Comparison of ENCODE assay signal across 8 cellular contexts in the genomic region with DNA sequence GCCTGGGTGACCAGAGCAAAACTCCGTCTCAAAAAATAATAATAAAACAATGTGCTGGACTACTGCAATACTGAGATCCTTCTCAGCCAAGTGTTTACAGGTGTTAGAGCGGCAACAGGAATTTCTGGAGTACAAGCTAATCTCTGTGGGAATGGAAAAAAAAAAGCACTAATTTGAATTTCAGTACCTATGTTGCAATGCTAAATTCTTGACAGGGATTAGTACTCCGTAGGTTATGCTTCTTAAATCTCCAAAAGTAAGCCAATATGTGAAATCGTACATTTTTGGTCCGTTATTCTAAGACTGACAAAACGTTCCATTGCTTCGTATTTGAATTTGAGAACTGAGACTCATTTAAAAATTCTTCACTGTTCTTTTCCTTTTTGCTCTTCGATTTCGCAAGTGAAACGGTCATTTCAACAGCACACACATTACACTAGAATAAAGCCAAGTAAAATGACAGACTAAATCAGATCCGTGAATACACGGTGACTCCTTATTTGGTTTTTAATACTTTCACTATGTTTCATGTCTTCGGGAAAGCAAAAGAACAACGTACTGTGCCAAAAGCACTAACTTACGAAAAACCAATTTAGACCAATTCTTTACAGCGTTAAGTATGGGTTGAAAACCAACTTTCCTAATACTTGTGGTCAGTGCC. TPM values are rescaled to one million over a fixed set of nuclear protein-coding genes. Genes with fewer than 3 reads are reported as not detected.
A peak's percentile ranks its signal among the peaks of the same experiment; 100 is the strongest.
DNase-seq lines count a peak whose midpoint lies in the region; TF ChIP-seq lines count a peak whose summit lies in the region.

No MANE protein-coding gene starts in this region.

- no peaks in the 10 kb centered on the region for H3K9me3 Mint-ChIP-seq in MCF 10A (ENCODE audit: unreplicated experiment)
- no peaks in the 10 kb centered on the region for H3K9me3 Mint-ChIP-seq in mesothelial cell of epicardium

- BruUV-seq in MCF 10A (replicated peaks; lab: Mats Ljungman, UMichigan) = TSS peak; percentile 64

- H3K9me3 ChIP-seq in Loucy (ENCODE audit: insufficient read depth, low read depth, low read length) = no peaks in the 10 kb centered on the region

- DNase-seq in Daoy (ENCODE audit: low read depth) (peak; percentile 6), MCF 10A (ENCODE audit: unreplicated experiment) (peak; percentile 62), mesothelial cell of epicardium (ENCODE audit: low spot score in 2 of 2, unreplicated experiment in 2 of 2) (no peak), NK-92 (lab: John Stamatoyannopoulos, UW; ENCODE audit: unreplicated experiment) (no peak), DMS153 (lab: John Stamatoyannopoulos, UW) (no peak), C1 segment of cervical spinal cord (lab: John Stamatoyannopoulos, UW) (no peak), hippocampal formation (lab: John Stamatoyannopoulos, UW) (no peak)

- POLR2A ChIA-PET in MCF 10A (lab: Yijun Ruan, JAX) = interaction anchor here (0.6 to 12.9 kb wide), 15 partner anchors 9 to 1037 kb away, joined by 3 to 270 read pairs (median 4); a partner anchor contains a TSS

- no peaks in the 10 kb centered on the region for H3K27me3 Mint-ChIP-seq in MCF 10A (ENCODE audit: insufficient read depth, unreplicated experiment)
- no peaks in the 10 kb centered on the region for H3K27me3 Mint-ChIP-seq in mesothelial cell of epicardium (ENCODE audit: low read depth)

- H3F3A ChIP-seq in Loucy (ENCODE audit: low read depth) = no peaks in the 10 kb centered on the region

- H3K79me2 ChIP-seq in Loucy (ENCODE audit: insufficient read depth, low read length) = peaks cover 59% of the 10 kb centered on the region

- H3K4me1 ChIP-seq in Loucy (ENCODE audit: insufficient read depth, low read length, poor library complexity, severe bottlenecking) = peaks cover 49% of the 10 kb centered on the region

- TF ChIP-seq CTCF in Loucy (conservative IDR thresholded peaks at IDR 0.05; ENCODE audit: low read length) (no peak), MCF 10A (IDR thresholded peaks at IDR 0.05; ENCODE audit: unreplicated experiment) (no peak), mesothelial cell of epicardium (IDR thresholded peaks at IDR 0.05; ENCODE audit: unreplicated experiment) (no peak)

- H3K36me3 ChIP-seq in Loucy (ENCODE audit: insufficient read depth, low read length) = no peaks in the 10 kb centered on the region

- H3K9me2 ChIP-seq in Loucy (replicated peaks; ENCODE audit: low read depth, low read length) = no peaks in the 10 kb centered on the region

- H3K27ac Mint-ChIP-seq in MCF 10A (ENCODE audit: low read depth, unreplicated experiment) = peak overlapping the region; percentile 90
- peak overlapping the region; percentile 74 for H3K27ac Mint-ChIP-seq in mesothelial cell of epicardium

- H3K27me3 ChIP-seq in Loucy (ENCODE audit: insufficient read depth, low read length, poor library complexity, severe bottlenecking) = no peaks in the 10 kb centered on the region

- intact Hi-C loops in MCF 10A (cut with micrococcal nuclease) = loop anchor here (1.0 kb wide), 1 partner anchor 68 kb away; no protein-coding TSS in a partner anchor

- H3K4me2 ChIP-seq in Loucy (ENCODE audit: low read depth, low read length, poor library complexity, severe bottlenecking) = peak overlapping the region; percentile 81

- H2AFZ ChIP-seq in Loucy (ENCODE audit: low read length) = no peak overlapping the region

- H4K20me1 ChIP-seq in Loucy (ENCODE audit: insufficient read depth, low read length, poor library complexity, severe bottlenecking) = peaks cover 52% of the 10 kb centered on the region

- peaks cover 27% of the 10 kb centered on the region for H3K4me1 Mint-ChIP-seq in MCF 10A (ENCODE audit: insufficient read depth, unreplicated experiment)
- peaks cover 13% of the 10 kb centered on the region for H3K4me1 Mint-ChIP-seq in mesothelial cell of epicardium

- H3K4me3 Mint-ChIP-seq in MCF 10A (ENCODE audit: unreplicated experiment) = peak overlapping the region; percentile 84
- H3K4me3 Mint-ChIP-seq in mesothelial cell of epicardium = peak overlapping the region; percentile 74

- H3K36me3 Mint-ChIP-seq in MCF 10A (ENCODE audit: insufficient read depth, unreplicated experiment) = peaks cover 24% of the 10 kb centered on the region
- no peaks in the 10 kb centered on the region for H3K36me3 Mint-ChIP-seq in mesothelial cell of epicardium

- H3K9ac ChIP-seq in Loucy (ENCODE audit: low read depth, low read length, poor library complexity, severe bottlenecking) = peak overlapping the region; percentile 95

- peak overlapping the region; percentile 78 for H3K4me3 ChIP-seq in Loucy (ENCODE audit: low read length, poor library complexity, severe bottlenecking)

- CTCF ChIA-PET in MCF 10A (lab: Yijun Ruan, JAX) = interaction anchor here (0.5 to 3.8 kb wide), 13 partner anchors 12 to 276 kb away, joined by 3 to 28 read pairs (median 4); a partner anchor contains a TSS

RNA-seq across cellular contexts. Expression of a gene that starts 1.0 kb away (rescaled TPM):
- total RNA-seq in Daoy (2014; rRNA removed; shearing (Covaris generic)) = 36.3 and 44.4 TPM in 2 replicates
- total RNA-seq in MCF 10A (2022) = 74.0 and 77.1 TPM in 2 replicates
- total RNA-seq in mesothelial cell of epicardium = 19.6 to 21.6 TPM (median 20.0 TPM) in 3 replicates

RNA-seq across cellular contexts. Expression of a gene that starts 11.1 kb away (rescaled TPM):
- 39.0 and 56.5 TPM in 2 replicates for total RNA-seq in Daoy (2014; rRNA removed; shearing (Covaris generic))
- total RNA-seq in MCF 10A (2022) = 95.4 and 129 TPM in 2 replicates
- 92.4 to 93.5 TPM (median 93.2 TPM) in 3 replicates for total RNA-seq in mesothelial cell of epicardium

RNA-seq across cellular contexts. Expression of a gene that starts 56.0 kb away (rescaled TPM):
- total RNA-seq in Daoy (2014; rRNA removed; shearing (Covaris generic)) = 24.3 and 30.3 TPM in 2 replicates
- total RNA-seq in MCF 10A (2022) (3.6 and 3.9 TPM in 2 replicates), mesothelial cell of epicardium (0.89 to 1.6 TPM (median 1.5 TPM) in 3 replicates)

Comparison
In these comparisons a context has a peak if more than half of its experiments do, and no peak if none do; other contexts are left out.
1. DNase-seq: peak in Daoy (single experiment) and MCF 10A (single experiment); none in mesothelial cell of epicardium (0 of 2), NK-92 (single experiment), DMS153 (single experiment), C1 segment of cervical spinal cord (0 of 14) and hippocampal formation (0 of 2).